Comparison of ENCODE assay signal across 1 cellular context in the genomic region with DNA sequence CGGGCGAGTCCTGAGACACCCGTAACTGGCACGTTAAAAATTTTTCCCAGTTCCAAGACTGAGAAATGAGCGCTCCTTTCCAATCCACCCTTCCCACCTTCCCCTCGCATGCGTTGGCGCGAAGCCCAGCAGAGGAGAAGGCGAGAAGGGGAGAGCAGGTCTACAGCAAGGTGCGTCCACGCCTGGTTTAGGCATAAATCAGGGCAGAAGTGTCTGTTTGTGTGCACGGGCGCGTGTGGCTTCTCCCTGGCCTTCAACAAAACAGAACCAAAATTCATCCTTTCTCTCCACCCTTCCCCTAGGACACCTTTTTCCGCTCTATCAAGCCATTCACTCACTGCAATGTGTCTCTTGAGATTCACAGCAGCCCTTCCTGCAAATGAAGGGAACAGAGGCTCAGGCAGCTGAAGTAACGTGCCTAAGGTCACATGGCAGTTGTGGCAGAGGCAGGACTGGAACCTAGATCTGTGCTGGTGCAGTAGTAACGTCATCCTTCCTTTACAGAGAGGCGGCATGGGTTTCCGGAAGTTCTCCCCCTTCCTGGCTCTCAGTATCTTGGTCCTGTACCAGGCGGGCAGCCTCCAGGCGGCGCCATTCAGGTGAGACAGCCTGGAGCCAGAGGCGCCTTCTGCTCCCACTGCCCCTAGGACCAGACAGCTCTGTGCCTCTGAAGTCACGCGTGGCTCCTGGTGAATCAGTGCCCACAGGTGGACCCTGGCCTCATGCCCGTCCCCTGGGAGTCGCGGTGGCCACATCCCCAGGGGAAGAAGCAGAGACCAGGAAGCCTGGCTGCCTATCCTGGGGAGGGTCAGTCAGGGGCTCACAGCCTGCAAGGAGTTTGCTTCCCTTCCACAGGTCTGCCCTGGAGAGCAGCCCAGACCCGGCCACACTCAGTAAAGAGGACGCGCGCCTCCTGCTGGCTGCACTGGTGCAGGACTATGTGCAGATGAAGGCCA.
TF ChIP-seq lines count a peak whose summit lies in the region.

No MANE protein-coding gene starts in this region.

TF ChIP-seq in HEK293, 187 proteins besides CTCF, POLR2A, EP300 and RAD21 (continued from another document and continues in another):
- TF ChIP-seq, protein P1, sequence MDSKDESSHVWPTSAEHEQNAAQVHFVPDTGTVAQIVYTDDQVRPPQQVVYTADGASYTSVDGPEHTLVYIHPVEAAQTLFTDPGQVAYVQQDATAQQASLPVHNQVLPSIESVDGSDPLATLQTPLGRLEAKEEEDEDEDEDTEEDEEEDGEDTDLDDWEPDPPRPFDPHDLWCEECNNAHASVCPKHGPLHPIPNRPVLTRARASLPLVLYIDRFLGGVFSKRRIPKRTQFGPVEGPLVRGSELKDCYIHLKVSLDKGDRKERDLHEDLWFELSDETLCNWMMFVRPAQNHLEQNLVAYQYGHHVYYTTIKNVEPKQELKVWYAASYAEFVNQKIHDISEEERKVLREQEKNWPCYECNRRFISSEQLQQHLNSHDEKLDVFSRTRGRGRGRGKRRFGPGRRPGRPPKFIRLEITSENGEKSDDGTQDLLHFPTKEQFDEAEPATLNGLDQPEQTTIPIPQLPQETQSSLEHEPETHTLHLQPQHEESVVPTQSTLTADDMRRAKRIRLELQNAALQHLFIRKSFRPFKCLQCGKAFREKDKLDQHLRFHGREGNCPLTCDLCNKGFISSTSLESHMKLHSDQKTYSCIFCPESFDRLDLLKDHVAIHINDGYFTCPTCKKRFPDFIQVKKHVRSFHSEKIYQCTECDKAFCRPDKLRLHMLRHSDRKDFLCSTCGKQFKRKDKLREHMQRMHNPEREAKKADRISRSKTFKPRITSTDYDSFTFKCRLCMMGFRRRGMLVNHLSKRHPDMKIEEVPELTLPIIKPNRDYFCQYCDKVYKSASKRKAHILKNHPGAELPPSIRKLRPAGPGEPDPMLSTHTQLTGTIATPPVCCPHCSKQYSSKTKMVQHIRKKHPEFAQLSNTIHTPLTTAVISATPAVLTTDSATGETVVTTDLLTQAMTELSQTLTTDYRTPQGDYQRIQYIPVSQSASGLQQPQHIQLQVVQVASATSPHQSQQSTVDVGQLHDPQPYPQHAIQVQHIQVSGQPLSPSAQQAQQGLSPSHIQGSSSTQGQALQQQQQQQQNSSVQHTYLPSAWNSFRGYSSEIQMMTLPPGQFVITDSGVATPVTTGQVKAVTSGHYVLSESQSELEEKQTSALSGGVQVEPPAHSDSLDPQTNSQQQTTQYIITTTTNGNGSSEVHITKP (tag by site-specific recombination; IDR thresholded peaks at IDR 0.05), result peak; percentile 84
- TF ChIP-seq ZNF174 (tag by site-specific recombination; IDR thresholded peaks at IDR 0.05) (no peak), ZNF654 (tag by site-specific recombination; IDR thresholded peaks at IDR 0.05; ENCODE audit: low read depth) (peak; percentile 72), TRIM28 (IDR thresholded peaks at IDR 0.05; ENCODE audit: borderline replicate concordance, low read length) (peak; percentile 90), ZNF335 (tag by site-specific recombination; conservative IDR thresholded peaks at IDR 0.05) (peak; percentile 91), SCRT2 (tag by site-specific recombination; IDR thresholded peaks at IDR 0.05) (peak; percentile 99), TCF7L2 (IDR thresholded peaks at IDR 0.05; ENCODE audit: borderline replicate concordance, low read depth, low read length) (peak; percentile 79), ZNF548 (tag by site-specific recombination; IDR thresholded peaks at IDR 0.05) (no peak), ZNF610 (tag by site-specific recombination; IDR thresholded peaks at IDR 0.05; ENCODE audit: borderline replicate concordance) (peak; percentile 50; the same call in 1 of the 2 replicates), SCRT1 (tag by site-specific recombination; IDR thresholded peaks at IDR 0.05; ENCODE audit: borderline replicate concordance) (peak; percentile 95), ZNF473 (tag by site-specific recombination; IDR thresholded peaks at IDR 0.05) (no peak), ZBTB48 (tag by site-specific recombination; IDR thresholded peaks at IDR 0.05) (peak; percentile 92), ZNF239 (tag by site-specific recombination; IDR thresholded peaks at IDR 0.05) (no peak), ZNF76 (tag by site-specific recombination; IDR thresholded peaks at IDR 0.05; ENCODE audit: borderline replicate concordance, low read depth) (peak; percentile 28; the same call in 1 of the 2 replicates), GLIS2 (tag by site-specific recombination; IDR thresholded peaks at IDR 0.05) (peak; percentile 84), ZNF366 (tag by site-specific recombination; conservative IDR thresholded peaks at IDR 0.05) (peak; percentile 97), ZNF292 (tag by site-specific recombination; IDR thresholded peaks at IDR 0.05; ENCODE audit: borderline replicate concordance, low read depth) (no peak), ZNF561 (tag by site-specific recombination; IDR thresholded peaks at IDR 0.05; ENCODE audit: borderline replicate concordance) (peak; percentile 66), HOXD13 (CRISPR knock-in tag; IDR thresholded peaks at IDR 0.05; ENCODE audit: borderline replicate concordance) (no peak), MEIS1 (CRISPR knock-in tag; IDR thresholded peaks at IDR 0.05; ENCODE audit: borderline replicate concordance) (no peak), ZNF521 (tag by site-specific recombination; IDR thresholded peaks at IDR 0.05) (no peak), ZNF24 (tag by site-specific recombination; IDR thresholded peaks at IDR 0.05) (no peak), ZNF274 (IDR thresholded peaks at IDR 0.05; ENCODE audit: low read length) (no peak), ZNF274 (tag by site-specific recombination; IDR thresholded peaks at IDR 0.05; ENCODE audit: borderline replicate concordance) (no peak), ZFP41 (tag by site-specific recombination; IDR thresholded peaks at IDR 0.05; ENCODE audit: borderline replicate concordance) (no peak), ZNF112 (tag by site-specific recombination; IDR thresholded peaks at IDR 0.05) (no peak), SP7 (tag by site-specific recombination; IDR thresholded peaks at IDR 0.05) (peak; percentile 40; the same call in 1 of the 2 replicates)
- TF ChIP-seq, protein P2, sequence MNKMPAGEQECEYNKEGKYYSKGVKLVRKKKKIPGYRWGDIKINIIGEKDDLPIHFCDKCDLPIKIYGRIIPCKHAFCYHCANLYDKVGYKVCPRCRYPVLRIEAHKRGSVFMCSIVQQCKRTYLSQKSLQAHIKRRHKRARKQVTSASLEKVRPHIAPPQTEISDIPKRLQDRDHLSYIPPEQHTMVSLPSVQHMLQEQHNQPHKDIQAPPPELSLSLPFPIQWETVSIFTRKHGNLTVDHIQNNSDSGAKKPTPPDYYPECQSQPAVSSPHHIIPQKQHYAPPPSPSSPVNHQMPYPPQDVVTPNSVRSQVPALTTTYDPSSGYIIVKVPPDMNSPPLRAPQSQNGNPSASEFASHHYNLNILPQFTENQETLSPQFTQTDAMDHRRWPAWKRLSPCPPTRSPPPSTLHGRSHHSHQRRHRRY (tag by site-specific recombination; IDR thresholded peaks at IDR 0.05), result no peak
- TF ChIP-seq, protein P3, sequence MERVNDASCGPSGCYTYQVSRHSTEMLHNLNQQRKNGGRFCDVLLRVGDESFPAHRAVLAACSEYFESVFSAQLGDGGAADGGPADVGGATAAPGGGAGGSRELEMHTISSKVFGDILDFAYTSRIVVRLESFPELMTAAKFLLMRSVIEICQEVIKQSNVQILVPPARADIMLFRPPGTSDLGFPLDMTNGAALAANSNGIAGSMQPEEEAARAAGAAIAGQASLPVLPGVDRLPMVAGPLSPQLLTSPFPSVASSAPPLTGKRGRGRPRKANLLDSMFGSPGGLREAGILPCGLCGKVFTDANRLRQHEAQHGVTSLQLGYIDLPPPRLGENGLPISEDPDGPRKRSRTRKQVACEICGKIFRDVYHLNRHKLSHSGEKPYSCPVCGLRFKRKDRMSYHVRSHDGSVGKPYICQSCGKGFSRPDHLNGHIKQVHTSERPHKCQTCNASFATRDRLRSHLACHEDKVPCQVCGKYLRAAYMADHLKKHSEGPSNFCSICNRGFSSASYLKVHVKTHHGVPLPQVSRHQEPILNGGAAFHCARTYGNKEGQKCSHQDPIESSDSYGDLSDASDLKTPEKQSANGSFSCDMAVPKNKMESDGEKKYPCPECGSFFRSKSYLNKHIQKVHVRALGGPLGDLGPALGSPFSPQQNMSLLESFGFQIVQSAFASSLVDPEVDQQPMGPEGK (tag by site-specific recombination; IDR thresholded peaks at IDR 0.05), result peak; percentile 83
- TF ChIP-seq, protein P4, sequence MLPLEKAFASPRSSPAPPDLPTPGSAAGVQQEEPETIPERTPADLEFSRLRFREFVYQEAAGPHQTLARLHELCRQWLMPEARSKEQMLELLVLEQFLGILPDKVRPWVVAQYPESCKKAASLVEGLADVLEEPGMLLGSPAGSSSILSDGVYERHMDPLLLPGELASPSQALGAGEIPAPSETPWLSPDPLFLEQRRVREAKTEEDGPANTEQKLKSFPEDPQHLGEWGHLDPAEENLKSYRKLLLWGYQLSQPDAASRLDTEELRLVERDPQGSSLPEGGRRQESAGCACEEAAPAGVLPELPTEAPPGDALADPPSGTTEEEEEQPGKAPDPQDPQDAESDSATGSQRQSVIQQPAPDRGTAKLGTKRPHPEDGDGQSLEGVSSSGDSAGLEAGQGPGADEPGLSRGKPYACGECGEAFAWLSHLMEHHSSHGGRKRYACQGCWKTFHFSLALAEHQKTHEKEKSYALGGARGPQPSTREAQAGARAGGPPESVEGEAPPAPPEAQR (tag by site-specific recombination; IDR thresholded peaks at IDR 0.05), result no peak
- TF ChIP-seq, protein P5, sequence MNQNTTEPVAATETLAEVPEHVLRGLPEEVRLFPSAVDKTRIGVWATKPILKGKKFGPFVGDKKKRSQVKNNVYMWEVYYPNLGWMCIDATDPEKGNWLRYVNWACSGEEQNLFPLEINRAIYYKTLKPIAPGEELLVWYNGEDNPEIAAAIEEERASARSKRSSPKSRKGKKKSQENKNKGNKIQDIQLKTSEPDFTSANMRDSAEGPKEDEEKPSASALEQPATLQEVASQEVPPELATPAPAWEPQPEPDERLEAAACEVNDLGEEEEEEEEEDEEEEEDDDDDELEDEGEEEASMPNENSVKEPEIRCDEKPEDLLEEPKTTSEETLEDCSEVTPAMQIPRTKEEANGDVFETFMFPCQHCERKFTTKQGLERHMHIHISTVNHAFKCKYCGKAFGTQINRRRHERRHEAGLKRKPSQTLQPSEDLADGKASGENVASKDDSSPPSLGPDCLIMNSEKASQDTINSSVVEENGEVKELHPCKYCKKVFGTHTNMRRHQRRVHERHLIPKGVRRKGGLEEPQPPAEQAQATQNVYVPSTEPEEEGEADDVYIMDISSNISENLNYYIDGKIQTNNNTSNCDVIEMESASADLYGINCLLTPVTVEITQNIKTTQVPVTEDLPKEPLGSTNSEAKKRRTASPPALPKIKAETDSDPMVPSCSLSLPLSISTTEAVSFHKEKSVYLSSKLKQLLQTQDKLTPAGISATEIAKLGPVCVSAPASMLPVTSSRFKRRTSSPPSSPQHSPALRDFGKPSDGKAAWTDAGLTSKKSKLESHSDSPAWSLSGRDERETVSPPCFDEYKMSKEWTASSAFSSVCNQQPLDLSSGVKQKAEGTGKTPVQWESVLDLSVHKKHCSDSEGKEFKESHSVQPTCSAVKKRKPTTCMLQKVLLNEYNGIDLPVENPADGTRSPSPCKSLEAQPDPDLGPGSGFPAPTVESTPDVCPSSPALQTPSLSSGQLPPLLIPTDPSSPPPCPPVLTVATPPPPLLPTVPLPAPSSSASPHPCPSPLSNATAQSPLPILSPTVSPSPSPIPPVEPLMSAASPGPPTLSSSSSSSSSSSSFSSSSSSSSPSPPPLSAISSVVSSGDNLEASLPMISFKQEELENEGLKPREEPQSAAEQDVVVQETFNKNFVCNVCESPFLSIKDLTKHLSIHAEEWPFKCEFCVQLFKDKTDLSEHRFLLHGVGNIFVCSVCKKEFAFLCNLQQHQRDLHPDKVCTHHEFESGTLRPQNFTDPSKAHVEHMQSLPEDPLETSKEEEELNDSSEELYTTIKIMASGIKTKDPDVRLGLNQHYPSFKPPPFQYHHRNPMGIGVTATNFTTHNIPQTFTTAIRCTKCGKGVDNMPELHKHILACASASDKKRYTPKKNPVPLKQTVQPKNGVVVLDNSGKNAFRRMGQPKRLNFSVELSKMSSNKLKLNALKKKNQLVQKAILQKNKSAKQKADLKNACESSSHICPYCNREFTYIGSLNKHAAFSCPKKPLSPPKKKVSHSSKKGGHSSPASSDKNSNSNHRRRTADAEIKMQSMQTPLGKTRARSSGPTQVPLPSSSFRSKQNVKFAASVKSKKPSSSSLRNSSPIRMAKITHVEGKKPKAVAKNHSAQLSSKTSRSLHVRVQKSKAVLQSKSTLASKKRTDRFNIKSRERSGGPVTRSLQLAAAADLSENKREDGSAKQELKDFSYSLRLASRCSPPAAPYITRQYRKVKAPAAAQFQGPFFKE (tag by site-specific recombination; IDR thresholded peaks at IDR 0.05; ENCODE audit: borderline replicate concordance), result no peak
- TF ChIP-seq, protein P6, sequence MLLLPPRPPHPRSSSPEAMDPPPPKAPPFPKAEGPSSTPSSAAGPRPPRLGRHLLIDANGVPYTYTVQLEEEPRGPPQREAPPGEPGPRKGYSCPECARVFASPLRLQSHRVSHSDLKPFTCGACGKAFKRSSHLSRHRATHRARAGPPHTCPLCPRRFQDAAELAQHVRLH (tag by site-specific recombination; IDR thresholded peaks at IDR 0.05), result 0 out of 2 replicates have a peak, but pooled peaks have one; percentile 58
- TF ChIP-seq, protein P7, sequence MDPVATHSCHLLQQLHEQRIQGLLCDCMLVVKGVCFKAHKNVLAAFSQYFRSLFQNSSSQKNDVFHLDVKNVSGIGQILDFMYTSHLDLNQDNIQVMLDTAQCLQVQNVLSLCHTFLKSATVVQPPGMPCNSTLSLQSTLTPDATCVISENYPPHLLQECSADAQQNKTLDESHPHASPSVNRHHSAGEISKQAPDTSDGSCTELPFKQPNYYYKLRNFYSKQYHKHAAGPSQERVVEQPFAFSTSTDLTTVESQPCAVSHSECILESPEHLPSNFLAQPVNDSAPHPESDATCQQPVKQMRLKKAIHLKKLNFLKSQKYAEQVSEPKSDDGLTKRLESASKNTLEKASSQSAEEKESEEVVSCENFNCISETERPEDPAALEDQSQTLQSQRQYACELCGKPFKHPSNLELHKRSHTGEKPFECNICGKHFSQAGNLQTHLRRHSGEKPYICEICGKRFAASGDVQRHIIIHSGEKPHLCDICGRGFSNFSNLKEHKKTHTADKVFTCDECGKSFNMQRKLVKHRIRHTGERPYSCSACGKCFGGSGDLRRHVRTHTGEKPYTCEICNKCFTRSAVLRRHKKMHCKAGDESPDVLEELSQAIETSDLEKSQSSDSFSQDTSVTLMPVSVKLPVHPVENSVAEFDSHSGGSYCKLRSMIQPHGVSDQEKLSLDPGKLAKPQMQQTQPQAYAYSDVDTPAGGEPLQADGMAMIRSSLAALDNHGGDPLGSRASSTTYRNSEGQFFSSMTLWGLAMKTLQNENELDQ (tag by site-specific recombination; IDR thresholded peaks at IDR 0.05; ENCODE audit: low read depth), result no peak
- TF ChIP-seq, protein P8, sequence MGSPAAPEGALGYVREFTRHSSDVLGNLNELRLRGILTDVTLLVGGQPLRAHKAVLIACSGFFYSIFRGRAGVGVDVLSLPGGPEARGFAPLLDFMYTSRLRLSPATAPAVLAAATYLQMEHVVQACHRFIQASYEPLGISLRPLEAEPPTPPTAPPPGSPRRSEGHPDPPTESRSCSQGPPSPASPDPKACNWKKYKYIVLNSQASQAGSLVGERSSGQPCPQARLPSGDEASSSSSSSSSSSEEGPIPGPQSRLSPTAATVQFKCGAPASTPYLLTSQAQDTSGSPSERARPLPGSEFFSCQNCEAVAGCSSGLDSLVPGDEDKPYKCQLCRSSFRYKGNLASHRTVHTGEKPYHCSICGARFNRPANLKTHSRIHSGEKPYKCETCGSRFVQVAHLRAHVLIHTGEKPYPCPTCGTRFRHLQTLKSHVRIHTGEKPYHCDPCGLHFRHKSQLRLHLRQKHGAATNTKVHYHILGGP (tag by site-specific recombination; IDR thresholded peaks at IDR 0.05), result no peak
